ENCODE assay signal across 25 cellular contexts in the genomic region with DNA sequence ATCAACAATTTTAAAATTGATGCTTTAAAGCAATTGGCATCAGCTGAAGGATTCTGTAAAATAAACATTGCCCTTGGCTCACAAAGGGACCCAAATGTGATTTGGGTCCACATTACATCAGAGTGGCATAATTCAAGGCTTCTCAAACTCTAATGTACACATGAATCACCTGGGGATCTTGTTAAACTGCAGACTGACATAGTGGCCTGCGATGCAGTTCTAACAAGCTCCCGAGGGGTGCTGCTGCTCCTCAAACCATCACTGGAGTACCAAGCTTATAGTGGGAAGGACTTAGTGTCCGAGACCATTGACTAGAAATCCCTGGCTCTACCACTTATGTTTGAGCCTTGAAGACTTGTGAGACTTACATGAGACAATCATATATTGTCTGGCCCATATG.
"Had no signal": no experiment of that assay in that cellular context is flagged by ENCODE, and none has a peak within 500 bp of the region (broad histone marks: within the 10 kb centered on the region; RNA-seq: fewer than 3 reads in every experiment).

No MANE protein-coding gene starts in this region.

- H3K4me3 Mint-ChIP-seq: activated naive CD8-positive, alpha-beta T cell; activated T-cell treated with anti-CD3 and anti-CD28 coated beads, Interleukin-2, amount 50 U/mL, for 4 hours; naive thymus-derived CD4-positive, alpha-beta T cell; neural crest cell; stimulated activated naive CD8-positive, alpha-beta T cell treated with anti-CD3 and anti-CD28 coated beads, Interleukin-15, amount 100 ng/mL, for 72 hours; T-helper 17 cell had no signal

- FAIRE-seq: bronchial epithelial cell, kidney had no signal

- H3K4me1 ChIP-seq: colonic mucosa, left lung had no signal

- DNase-seq: activated CD4-positive, alpha-beta T cell treated with anti-CD3 and anti-CD28 coated beads for 4 hours; activated CD4-positive, alpha-beta T cell treated with anti-CD3 and anti-CD28 coated beads, Interleukin-2, amount 50 U/mL, for 48 hours; activated CD4-positive, CD25-positive, alpha-beta regulatory T cell; activated CD8-positive, alpha-beta memory T cell treated with anti-CD3 and anti-CD28 coated beads, Interleukin-2, amount 50 U/mL, for 48 hours; activated naive CD4-positive, alpha-beta T cell; activated T-cell treated with anti-CD3 and anti-CD28 coated beads, Interleukin-2, amount 50 U/mL, for 4 hours; amniotic stem cell; colonic mucosa; heart right ventricle; kidney; left lung; naive thymus-derived CD4-positive, alpha-beta T cell; occipital lobe; retina; stimulated activated CD4-positive, alpha-beta T cell treated with anti-CD3 and anti-CD28 coated beads, Interleukin-12 subunit alpha, Interleukin-12 subunit beta, amount 100 ng/mL, for 4 hours; stimulated activated CD4-positive, alpha-beta T cell treated with anti-CD3 and anti-CD28 coated beads, Interleukin-1b, Interleukin-23, amount 100 ng/mL, for 48 hours; stimulated activated naive CD8-positive, alpha-beta T cell treated with anti-CD3 and anti-CD28 coated beads, Interleukin-15, amount 100 ng/mL, for 72 hours; T-helper 17 cell; tibial artery had no signal

- H3K27me3 Mint-ChIP-seq: activated naive CD8-positive, alpha-beta T cell; naive thymus-derived CD4-positive, alpha-beta T cell; stimulated activated naive CD8-positive, alpha-beta T cell treated with anti-CD3 and anti-CD28 coated beads, Interleukin-15, amount 100 ng/mL, for 72 hours had no signal

- H3K9me3 Mint-ChIP-seq: activated T-cell treated with anti-CD3 and anti-CD28 coated beads, Interleukin-2, amount 50 U/mL, for 4 hours; activated T-helper 2 cell treated with anti-CD3 and anti-CD28 coated beads, Interferon-gamma antibody, Interleukin-2, Interleukin-4, amounts not matched to agents 10 μg/mL and 5 μg/mL and 100 μg/mL, durations not matched to agents 14 hours and 24 hours and 36 hours; neural crest cell; stimulated activated naive CD8-positive, alpha-beta T cell treated with anti-CD3 and anti-CD28 coated beads, Interleukin-15, amount 100 ng/mL, for 72 hours had no signal

- H3K36me3 Mint-ChIP-seq: activated naive CD8-positive, alpha-beta T cell; naive thymus-derived CD4-positive, alpha-beta T cell had no signal

- H3K4me1 Mint-ChIP-seq: naive thymus-derived CD4-positive, alpha-beta T cell; neural crest cell; stimulated activated naive CD8-positive, alpha-beta T cell treated with anti-CD3 and anti-CD28 coated beads, Interleukin-15, amount 100 ng/mL, for 72 hours; T-helper 17 cell had no signal

- H3K27ac Mint-ChIP-seq: activated naive CD8-positive, alpha-beta T cell; activated T-helper 2 cell treated with anti-CD3 and anti-CD28 coated beads, Interferon-gamma antibody, Interleukin-2, Interleukin-4, amounts not matched to agents 10 μg/mL and 5 μg/mL and 100 μg/mL, durations not matched to agents 14 hours and 24 hours and 36 hours; naive thymus-derived CD4-positive, alpha-beta T cell; stimulated activated naive CD8-positive, alpha-beta T cell treated with anti-CD3 and anti-CD28 coated beads, Interleukin-15, amount 100 ng/mL, for 72 hours; T-helper 17 cell had no signal

- H3K4me3 ChIP-seq: colonic mucosa, heart right ventricle, left lung, lung, tibial artery had no signal

- H3K27me3 ChIP-seq: colonic mucosa, heart right ventricle, left lung, tibial artery had no signal

- H3K27ac ChIP-seq: colonic mucosa, epithelial cell of prostate, heart right ventricle, left lung, tibial artery had no signal

- H3K9me3 ChIP-seq: colonic mucosa, heart right ventricle, left lung, tibial artery had no signal

- H3K36me3 ChIP-seq: colonic mucosa had no signal

- ATAC-seq: activated T-cell treated with anti-CD3 and anti-CD28 coated beads, Interleukin-2, amount 50 U/mL, for 4 hours; heart right ventricle; naive thymus-derived CD4-positive, alpha-beta T cell; stimulated activated naive CD8-positive, alpha-beta T cell treated with anti-CD3 and anti-CD28 coated beads, Interleukin-15, amount 100 ng/mL, for 72 hours; T-helper 17 cell had no signal
